In genomic region chr18:48843162-48843561, GRCh38 we compare ENCODE assay signal across 10 cellular contexts.
DNase-seq lines count a peak whose midpoint lies in the region; ATAC-seq, FAIRE-seq and TF ChIP-seq lines count a peak whose summit lies in the region.
"Had no signal": no experiment of that assay in that cellular context is flagged by ENCODE, and none has a peak within 500 bp of the region (broad histone marks: within the 10 kb centered on the region; RNA-seq: fewer than 3 reads in every experiment).

No MANE protein-coding gene starts in this region.

- H4K20me1 ChIP-seq in HepG2 (ENCODE audit: insufficient read depth, low read length) = no peaks in the 10 kb centered on the region

- no peak overlapping the region for H3K4me2 ChIP-seq in HepG2 (ENCODE audit: low read depth, low read length)

- TF ChIP-seq POLR2A in HepG2 (IDR thresholded peaks at IDR 0.05; ENCODE audit: insufficient read depth in 1 of 2, low read depth in 2 of 2, low read length in 2 of 2) (no peak), vagina (IDR thresholded peaks at IDR 0.05) (no peak)

- ATAC-seq in HepG2 = no peak
- peak in 1 of 2 donors; percentile 13 for ATAC-seq in natural killer cell treated with Interleukin-12 subunit alpha and Interleukin-12 subunit beta and Interleukin-15 and Interleukin-18, amount 100 ng/mL, for 72 hours
- no peak for ATAC-seq in HG02678 (IDR thresholded peaks at IDR 0.05; ENCODE audit: unreplicated experiment)

- peak overlapping the region; percentile 62 to 99 for H3K27ac Mint-ChIP-seq in natural killer cell treated with Interleukin-12 subunit alpha and Interleukin-12 subunit beta and Interleukin-15 and Interleukin-18, amount 100 ng/mL, for 72 hours

- WGBS in liver = 88% methylated on average over 8 of the region's 8 CpGs
- WGBS in HepG2 (ENCODE audit: low lambda C conversion rate) = 100% methylated on average over 1 of the region's 8 CpGs

- TF ChIP-seq RAD21 in liver (IDR thresholded peaks at IDR 0.05) (no peak), HepG2 (CRISPR knock-in tag; IDR thresholded peaks at IDR 0.05) (no peak)

- in situ Hi-C loops in HepG2 (cut with HindIII; ENCODE audit: extremely low pct_ligation_motif_present, low pct_unique_long_range_greater_than_20kb) = no loop called here

- BruUV-seq in HepG2 (replicated peaks; lab: Mats Ljungman, UMichigan) = no TSS peak

- H3K36me3 ChIP-seq in liver (ENCODE audit: control insufficient read depth in 4 of 4, insufficient read depth in 3 of 4, low read depth in 1 of 4, low read length in 3 of 4) (no peaks in the 10 kb centered on the region), HepG2 (replicated peaks in 1 of 2; ENCODE audit: control insufficient read depth in 1 of 2, insufficient read depth in 2 of 2, low read length in 2 of 2) (peaks cover 0 to 7% of the 10 kb centered on the region in 2 experiments; a peak in 2 of 5 replicates), vagina (no peaks in the 10 kb centered on the region)
- no peaks in the 10 kb centered on the region for H3K36me3 ChIP-seq in effector memory CD4-positive, alpha-beta T cell (ENCODE audit: control insufficient read depth, insufficient read depth, low read length)

- peaks cover 15% of the 10 kb centered on the region for H3K9me3 Mint-ChIP-seq in natural killer cell treated with Interleukin-12 subunit alpha and Interleukin-12 subunit beta and Interleukin-15 and Interleukin-18, amount 100 ng/mL, for 72 hours

- H3K9ac ChIP-seq in liver (ENCODE audit: low read depth in 1 of 2, low read length in 2 of 2) (no peak overlapping the region), HepG2 (ENCODE audit: insufficient read depth, low read depth, low read length) (no peak overlapping the region)

- CTCF ChIA-PET in HepG2 (lab: Yijun Ruan, JAX; ENCODE audit: low intra/inter-chr PET ratio, low total read pairs) = no interaction called here

- TF ChIP-seq EP300 in HepG2 (IDR thresholded peaks at IDR 0.05; ENCODE audit: low read depth in 2 of 2, low read length in 2 of 2) (no peak), HepG2 (CRISPR knock-in tag; IDR thresholded peaks at IDR 0.05; ENCODE audit: borderline replicate concordance) (no peak)

- no peaks in the 10 kb centered on the region for H3K27me3 ChIP-seq in liver (ENCODE audit: control insufficient read depth in 4 of 4, insufficient read depth in 4 of 4, low read length in 3 of 4)
- H3K27me3 ChIP-seq in HepG2 (ENCODE audit: control insufficient read depth in 1 of 2, insufficient read depth in 2 of 2, low read length in 2 of 2) = no peaks in the 10 kb centered on the region
- H3K27me3 ChIP-seq in effector memory CD4-positive, alpha-beta T cell (replicated peaks; ENCODE audit: control insufficient read depth, insufficient read depth, low read length, poor library complexity, severe bottlenecking) = no peaks in the 10 kb centered on the region
- no peaks in the 10 kb centered on the region for H3K27me3 ChIP-seq in vagina

- H3K4me1 Mint-ChIP-seq in natural killer cell treated with Interleukin-12 subunit alpha and Interleukin-12 subunit beta and Interleukin-15 and Interleukin-18, amount 100 ng/mL, for 72 hours (ENCODE audit: low read depth in 2 of 2) = peaks cover 70 to 74% of the 10 kb centered on the region in 2 donors

- DNase-seq in HepG2 (ENCODE audit: low spot score) (no peak), vagina (ENCODE audit: extremely low spot score in 2 of 2) (no peak), DMS153 (lab: John Stamatoyannopoulos, UW) (no peak), middle frontal gyrus (ENCODE audit: extremely low spot score, low spot score) (no peak)
- DNase-seq in effector memory CD4-positive, alpha-beta T cell = no peak
- DNase-seq in natural killer cell treated with Interleukin-12 subunit alpha and Interleukin-12 subunit beta and Interleukin-15 and Interleukin-18, amount 100 ng/mL, for 72 hours (ENCODE audit: low spot score) = no peak
- DNase-seq: NCI-H146 had no signal

- no peak for TF ChIP-seq CTCF in liver (IDR thresholded peaks at IDR 0.05; ENCODE audit: low read depth, low read length, missing input control)
- TF ChIP-seq CTCF in HepG2 (CRISPR knock-in tag; IDR thresholded peaks at IDR 0.05) = no peak
- no peak for TF ChIP-seq CTCF in vagina (IDR thresholded peaks at IDR 0.05)

- no peaks in the 10 kb centered on the region for H3K79me2 ChIP-seq in HepG2 (ENCODE audit: insufficient read depth, low read length)

- no peak overlapping the region for H3K4me3 ChIP-seq in liver (ENCODE audit: low read depth in 1 of 3, low read length in 3 of 3)
- no peak overlapping the region for H3K4me3 ChIP-seq in HepG2 (replicated peaks in 1 of 3; ENCODE audit: insufficient read depth in 1 of 3, low read depth in 2 of 3, low read length in 3 of 3)
- H3K4me3 ChIP-seq in effector memory CD4-positive, alpha-beta T cell (ENCODE audit: insufficient read depth, low read depth, low read length, poor library complexity, severe bottlenecking) = no peak overlapping the region
- no peak overlapping the region for H3K4me3 ChIP-seq in vagina

- H3K9me3 ChIP-seq in liver (ENCODE audit: control insufficient read depth in 4 of 4, low read length in 3 of 4) (no peaks in the 10 kb centered on the region), HepG2 (ENCODE audit: low read length) (no peaks in the 10 kb centered on the region), vagina (no peaks in the 10 kb centered on the region)
- H3K9me3 ChIP-seq in effector memory CD4-positive, alpha-beta T cell (ENCODE audit: control insufficient read depth, low read length) = no peaks in the 10 kb centered on the region

- peaks cover 10% of the 10 kb centered on the region for H3K36me3 Mint-ChIP-seq in natural killer cell treated with Interleukin-12 subunit alpha and Interleukin-12 subunit beta and Interleukin-15 and Interleukin-18, amount 100 ng/mL, for 72 hours

- FAIRE-seq in HepG2 (lab: Jason Lieb, UNC) = no peak
- FAIRE-seq: astrocyte had no signal

- H3K4me1 ChIP-seq in liver (ENCODE audit: control insufficient read depth in 4 of 4, insufficient read depth in 4 of 4, low read length in 3 of 4) (peaks cover 0 to 3% (median 0%) of the 10 kb centered on the region in 4 donors), HepG2 (ENCODE audit: insufficient read depth, low read length) (peaks cover 7% of the 10 kb centered on the region; the same call in 1 of the 2 replicates), vagina (peaks cover 61% of the 10 kb centered on the region)
- H3K4me1 ChIP-seq in effector memory CD4-positive, alpha-beta T cell (ENCODE audit: control insufficient read depth, insufficient read depth, low read length, poor library complexity, severe bottlenecking) = peaks cover 62% of the 10 kb centered on the region

- H3K27me3 Mint-ChIP-seq in natural killer cell treated with Interleukin-12 subunit alpha and Interleukin-12 subunit beta and Interleukin-15 and Interleukin-18, amount 100 ng/mL, for 72 hours = no peaks in the 10 kb centered on the region

- H3K27ac ChIP-seq in liver (ENCODE audit: low read depth in 1 of 2, low read length in 2 of 2) (peak overlapping the region; percentile 42 to 60), HepG2 (ENCODE audit: extremely low read length, insufficient read depth, low read length) (no peak overlapping the region), vagina (peak overlapping the region; percentile 13)
- H3K27ac ChIP-seq in effector memory CD4-positive, alpha-beta T cell (ENCODE audit: insufficient read depth, low read length, poor library complexity, severe bottlenecking) = peak overlapping the region; percentile 64

- H2AFZ ChIP-seq in HepG2 (ENCODE audit: low read length) = no peak overlapping the region

- intact Hi-C loops in HepG2 (cut with micrococcal nuclease; ENCODE audit: unreplicated experiment) = no loop called here
- intact Hi-C loops in vagina (cut with DNase I) = loop anchor here (10.0 kb wide), 1 partner anchor 58 kb away; no protein-coding TSS in a partner anchor

- no peak overlapping the region for H3K4me3 Mint-ChIP-seq in natural killer cell treated with Interleukin-12 subunit alpha and Interleukin-12 subunit beta and Interleukin-15 and Interleukin-18, amount 100 ng/mL, for 72 hours

- POLR2A ChIA-PET in HepG2 (lab: Yijun Ruan, JAX) = interaction anchor here (0.5 kb wide), 1 partner anchor 109 kb away, joined by 3 read pairs; no protein-coding TSS in a partner anchor

TF ChIP-seq in liver, 16 proteins besides CTCF, POLR2A, EP300 and RAD21 (continues in another document):
- TF ChIP-seq HNF4G (IDR thresholded peaks at IDR 0.05) = no peak
- no peak for TF ChIP-seq JUND (IDR thresholded peaks at IDR 0.05)
- TF ChIP-seq TAF1 (conservative IDR thresholded peaks at IDR 0.05) = no peak
- no peak for TF ChIP-seq SP1 (IDR thresholded peaks at IDR 0.05)
- no peak for TF ChIP-seq MAX (IDR thresholded peaks at IDR 0.05)
- TF ChIP-seq RXRA (IDR thresholded peaks at IDR 0.05) = no peak
- TF ChIP-seq, protein P1, sequence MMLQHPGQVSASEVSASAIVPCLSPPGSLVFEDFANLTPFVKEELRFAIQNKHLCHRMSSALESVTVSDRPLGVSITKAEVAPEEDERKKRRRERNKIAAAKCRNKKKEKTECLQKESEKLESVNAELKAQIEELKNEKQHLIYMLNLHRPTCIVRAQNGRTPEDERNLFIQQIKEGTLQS (IDR thresholded peaks at IDR 0.05) = no peak
- TF ChIP-seq HNF4A (conservative IDR thresholded peaks at IDR 0.05) = no peak

TF ChIP-seq in HepG2, 621 proteins besides CTCF, POLR2A, EP300 and RAD21 (continues in another document):
- no peak for TF ChIP-seq TFE3 (CRISPR knock-in tag; IDR thresholded peaks at IDR 0.05)
